ENCODE assay signal across 8 cellular contexts in genomic region chr3:186967686-186968085, GRCh38. TPM values are rescaled to one million over a fixed set of nuclear protein-coding genes. Genes with fewer than 3 reads are reported as not detected.
DNase-seq lines count a peak whose midpoint lies in the region; ATAC-seq and TF ChIP-seq lines count a peak whose summit lies in the region.

No MANE protein-coding gene starts in this region.

- TF ChIP-seq CTCF in NB4 (IDR thresholded peaks at IDR 0.05; ENCODE audit: low read depth, low read length): no peak
- no peak for TF ChIP-seq CTCF in brain microvascular endothelial cell (IDR thresholded peaks at IDR 0.05; ENCODE audit: low read depth, low read length, missing control alignments)
- TF ChIP-seq CTCF in testis (IDR thresholded peaks at IDR 0.05): no peak

- peaks cover 43% of the 10 kb centered on the region for H3K36me3 Mint-ChIP-seq in CD4-positive, CD25-positive, alpha-beta regulatory T cell
- H3K36me3 Mint-ChIP-seq in naive thymus-derived CD4-positive, alpha-beta T cell: peaks cover 9 to 73% (median 45%) of the 10 kb centered on the region in 5 donors

- peaks cover 5% of the 10 kb centered on the region for H3K4me1 ChIP-seq in CD4-positive, CD25-positive, alpha-beta regulatory T cell (ENCODE audit: control insufficient read depth, insufficient read depth, low read length, poor library complexity, severe bottlenecking)
- no peaks in the 10 kb centered on the region for H3K4me1 ChIP-seq in naive thymus-derived CD4-positive, alpha-beta T cell (ENCODE audit: control insufficient read depth in 2 of 2, insufficient read depth in 2 of 2, low read length in 2 of 2)
- peaks cover 27% of the 10 kb centered on the region for H3K4me1 ChIP-seq in testis

- H3K4me3 Mint-ChIP-seq in CD4-positive, CD25-positive, alpha-beta regulatory T cell: no peak overlapping the region
- peak overlapping the region in 1 of 10 donors; percentile 25 for H3K4me3 Mint-ChIP-seq in naive thymus-derived CD4-positive, alpha-beta T cell

- peaks cover 7 to 41% (median 33%) of the 10 kb centered on the region in 4 donors for H3K4me1 Mint-ChIP-seq in CD4-positive, CD25-positive, alpha-beta regulatory T cell
- H3K4me1 Mint-ChIP-seq in naive thymus-derived CD4-positive, alpha-beta T cell: peaks cover 22 to 48% (median 33%) of the 10 kb centered on the region in 7 donors

- no peaks in the 10 kb centered on the region for H3K9me3 ChIP-seq in CD4-positive, CD25-positive, alpha-beta regulatory T cell (ENCODE audit: control insufficient read depth in 2 of 2, low read length in 2 of 2)
- no peaks in the 10 kb centered on the region for H3K9me3 ChIP-seq in naive thymus-derived CD4-positive, alpha-beta T cell (ENCODE audit: control insufficient read depth in 2 of 3, low read length in 3 of 3)
- H3K9me3 ChIP-seq in testis: no peaks in the 10 kb centered on the region

- TF ChIP-seq POLR2A in NB4 (IDR thresholded peaks at IDR 0.05; ENCODE audit: extremely low read depth, insufficient read length) (no peak), testis (IDR thresholded peaks at IDR 0.05) (no peak)

- H3K36me3 ChIP-seq in CD4-positive, CD25-positive, alpha-beta regulatory T cell (ENCODE audit: control insufficient read depth, insufficient read depth, low read length): peaks cover 74% of the 10 kb centered on the region
- H3K36me3 ChIP-seq in brain microvascular endothelial cell (replicated peaks) (no peaks in the 10 kb centered on the region), testis (ENCODE audit: low read depth, missing control alignments) (no peaks in the 10 kb centered on the region)
- H3K36me3 ChIP-seq in naive thymus-derived CD4-positive, alpha-beta T cell (ENCODE audit: control insufficient read depth in 2 of 3, insufficient read depth in 3 of 3, low read length in 3 of 3): peaks cover 4 to 59% (median 4%) of the 10 kb centered on the region in 3 experiments

- no peak for ATAC-seq in CD4-positive, CD25-positive, alpha-beta regulatory T cell (ENCODE audit: low read depth in 2 of 2)
- ATAC-seq in naive thymus-derived CD4-positive, alpha-beta T cell: no peak
- ATAC-seq in left lobe of liver: no peak

- H3K9me3 Mint-ChIP-seq in CD4-positive, CD25-positive, alpha-beta regulatory T cell: no peaks in the 10 kb centered on the region
- peaks cover 0 to 3% (median 0%) of the 10 kb centered on the region in 11 donors for H3K9me3 Mint-ChIP-seq in naive thymus-derived CD4-positive, alpha-beta T cell

- POLR2A ChIA-PET in naive thymus-derived CD4-positive, alpha-beta T cell (lab: Charles Lee): no interaction called here

- WGBS in testis, 2 donors: 42 to 48% methylated on average over 3 to 7 of the region's 7 CpGs

- no peaks in the 10 kb centered on the region for H3K27me3 Mint-ChIP-seq in CD4-positive, CD25-positive, alpha-beta regulatory T cell
- no peaks in the 10 kb centered on the region for H3K27me3 Mint-ChIP-seq in naive thymus-derived CD4-positive, alpha-beta T cell

- in situ Hi-C loops in brain microvascular endothelial cell (cut with HindIII; ENCODE audit: low pct_ligation_motif_present, low sequenced_read_pairs): no loop called here

- peak overlapping the region; percentile 31 to 95 (median 64) for H3K27ac Mint-ChIP-seq in CD4-positive, CD25-positive, alpha-beta regulatory T cell
- H3K27ac Mint-ChIP-seq in naive thymus-derived CD4-positive, alpha-beta T cell: peak overlapping the region; percentile 8 to 93 (median 71)

- no peak overlapping the region for H3K27ac ChIP-seq in CD4-positive, CD25-positive, alpha-beta regulatory T cell (ENCODE audit: insufficient read depth, low read length, poor library complexity, severe bottlenecking)
- no peak overlapping the region for H3K27ac ChIP-seq in brain microvascular endothelial cell
- no peak overlapping the region for H3K27ac ChIP-seq in naive thymus-derived CD4-positive, alpha-beta T cell (ENCODE audit: low read depth, low read length)
- no peak overlapping the region for H3K27ac ChIP-seq in testis

- no peak overlapping the region for H3K4me3 ChIP-seq in CD4-positive, CD25-positive, alpha-beta regulatory T cell (ENCODE audit: low read depth, low read length)
- H3K4me3 ChIP-seq in NB4 (ENCODE audit: low read depth, low read length): no peak overlapping the region
- no peak overlapping the region for H3K4me3 ChIP-seq in brain microvascular endothelial cell (ENCODE audit: low read depth, low read length)
- no peak overlapping the region for H3K4me3 ChIP-seq in naive thymus-derived CD4-positive, alpha-beta T cell (ENCODE audit: low read length)
- H3K4me3 ChIP-seq in testis: no peak overlapping the region

- H3K27me3 ChIP-seq in CD4-positive, CD25-positive, alpha-beta regulatory T cell (ENCODE audit: control insufficient read depth, insufficient read depth, low read length): no peaks in the 10 kb centered on the region
- H3K27me3 ChIP-seq in brain microvascular endothelial cell (replicated peaks): no peaks in the 10 kb centered on the region
- no peaks in the 10 kb centered on the region for H3K27me3 ChIP-seq in naive thymus-derived CD4-positive, alpha-beta T cell (ENCODE audit: control insufficient read depth in 2 of 2, insufficient read depth in 2 of 2, low read length in 2 of 2)
- no peaks in the 10 kb centered on the region for H3K27me3 ChIP-seq in testis

- CTCF ChIA-PET in naive thymus-derived CD4-positive, alpha-beta T cell (lab: Charles Lee): no interaction called here

- intact Hi-C loops in naive thymus-derived CD4-positive, alpha-beta T cell (cut with micrococcal nuclease): no loop called here
- intact Hi-C loops in testis (cut with DNase I; ENCODE audit: low total_unique reads): no loop called here

- peak in 1 of 3 donors; percentile 8 for DNase-seq in CD4-positive, CD25-positive, alpha-beta regulatory T cell
- peak; percentile 92 for DNase-seq in NB4 (ENCODE audit: low read depth)
- DNase-seq in brain microvascular endothelial cell: peak; percentile 24
- no peak for DNase-seq in naive thymus-derived CD4-positive, alpha-beta T cell
- no peak for DNase-seq in NK-92 treated with Interleukin-12 subunit alpha and Interleukin-12 subunit beta, amount 100 ng/mL, for 24 hours (lab: John Stamatoyannopoulos, UW)
- no peak for DNase-seq in testis
- DNase-seq in T-helper 9 cell: no peak
- no peak for DNase-seq in left lobe of liver (ENCODE audit: low spot score)

RNA-seq across cellular contexts. Expression of gene ST6GAL1, which starts 37.4 kb away (rescaled TPM):
- 179 TPM for total RNA-seq in CD4-positive, CD25-positive, alpha-beta regulatory T cell
- 100 to 1,000 TPM; 125 to 184 (median 154) TPM for polyA plus RNA-seq in CD4-positive, CD25-positive, alpha-beta regulatory T cell
- 100 to 1,000 TPM; 115 to 264 (median 160) TPM for total RNA-seq in naive thymus-derived CD4-positive, alpha-beta T cell
- polyA plus RNA-seq in naive thymus-derived CD4-positive, alpha-beta T cell: 100 to 1,000 TPM; 214 to 313 TPM
- total RNA-seq in testis (10 to 100 TPM; 16.9 to 26.3 TPM), left lobe of liver (410 TPM)
- 12.8 TPM for polyA plus RNA-seq in testis (ENCODE audit: insufficient read depth, low read depth, low replicate concordance)

Comparison
In these comparisons a context has a peak if more than half of its experiments do, and no peak if none do; other contexts are left out.
1. DNase-seq: peak in NB4 (single experiment) and brain microvascular endothelial cell (single experiment); none in naive thymus-derived CD4-positive, alpha-beta T cell (0 of 9), NK-92 treated with Interleukin-12 subunit alpha and Interleukin-12 subunit beta, amount 100 ng/mL, for 24 hours (single experiment), testis (single experiment), T-helper 9 cell (single experiment) and left lobe of liver (single experiment).